In the genomic region with DNA sequence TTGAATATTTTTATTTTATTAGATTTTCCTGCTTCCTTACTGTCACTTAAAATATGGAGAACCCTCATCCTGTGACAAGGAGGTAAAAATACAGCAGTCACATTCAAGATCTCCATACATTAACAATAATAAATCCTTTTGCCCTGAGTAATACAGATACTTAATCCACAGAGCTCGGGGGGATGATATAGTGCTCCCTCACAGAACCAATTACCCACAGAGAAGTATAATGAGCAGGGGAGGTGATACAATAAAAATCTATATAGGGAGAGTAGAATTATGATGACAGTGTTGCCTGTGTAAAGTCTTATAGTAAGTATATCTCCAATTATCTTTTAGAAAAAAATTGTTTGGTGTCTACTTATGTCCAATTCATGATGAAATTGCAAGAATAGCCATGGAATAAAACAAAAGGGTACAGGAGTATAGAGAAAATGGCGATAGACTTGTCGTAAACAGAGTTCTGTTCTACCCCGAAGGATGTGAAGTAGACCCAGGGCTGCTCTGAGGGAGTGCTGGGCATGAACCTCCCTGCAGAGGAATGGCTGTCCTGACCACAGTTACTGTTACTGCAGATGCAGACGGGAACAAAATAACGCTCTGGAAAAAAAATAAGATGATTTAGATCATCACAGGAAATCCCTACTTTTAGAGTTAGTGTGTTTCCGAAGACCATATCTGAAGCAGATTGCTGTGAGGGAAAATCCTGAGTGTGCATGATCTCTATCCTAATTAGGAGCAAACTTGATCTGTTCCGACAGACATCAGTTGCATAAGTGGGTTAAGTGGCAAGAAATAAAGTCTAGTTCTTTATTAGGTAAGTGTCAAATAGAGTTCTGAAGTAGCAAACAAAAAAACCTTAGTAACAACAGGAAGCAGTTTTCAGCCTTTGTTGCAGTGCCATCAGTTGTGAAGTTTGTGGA, we compare ENCODE assay signal across 26 cellular contexts.
DNase-seq lines count a peak whose midpoint lies in the region; ATAC-seq, FAIRE-seq and TF ChIP-seq lines count a peak whose summit lies in the region.
"Had no signal": no experiment of that assay in that cellular context is flagged by ENCODE, and none has a peak within 500 bp of the region (broad histone marks: within the 10 kb centered on the region; RNA-seq: fewer than 3 reads in every experiment).

No MANE protein-coding gene starts in this region.

- DNase-seq in MCF 10A (ENCODE audit: unreplicated experiment), result no peak
- DNase-seq in breast epithelium (ENCODE audit: low spot score in 2 of 2), result no peak
- DNase-seq in keratinocyte (ENCODE audit: low read depth, low spot score), result no peak
- DNase-seq in urothelium cell line (ENCODE audit: low spot score), result no peak
- DNase-seq in kidney glomerular epithelial cell (lab: John Stamatoyannopoulos, UW), result no peak
- DNase-seq: activated CD4-positive, alpha-beta T cell treated with anti-CD3 and anti-CD28 coated beads, Interleukin-2, amount 50 U/mL, for 1 hour; activated naive CD4-positive, alpha-beta T cell treated with anti-CD3 and anti-CD28 coated beads, Interleukin-2, amount 50 U/mL, for 16 hours; body of pancreas; cortex of kidney; Karpas-422; NCI-H1105; NCI-H2171; NK-92 treated with Interleukin-12 subunit alpha and Interleukin-12 subunit beta, amount 100 ng/mL, for 24 hours; nucleus accumbens; right lobe of liver; RPMI8226; SW 1271 had no signal

- no peaks in the 10 kb centered on the region for H3K36me3 Mint-ChIP-seq in MCF 10A (ENCODE audit: insufficient read depth, unreplicated experiment)

- H3K36me3 ChIP-seq in breast epithelium (no peaks in the 10 kb centered on the region), keratinocyte (ENCODE audit: control insufficient read depth in 2 of 2, extremely low read depth in 1 of 2, insufficient read depth in 2 of 2, low read length in 2 of 2) (no peaks in the 10 kb centered on the region)
- H3K36me3 ChIP-seq: right lobe of liver had no signal

- H4K20me1 ChIP-seq in keratinocyte (ENCODE audit: control insufficient read depth, extremely low read depth, insufficient read depth, low read length), result no peaks in the 10 kb centered on the region

- no peaks in the 10 kb centered on the region for H3K9me3 Mint-ChIP-seq in MCF 10A (ENCODE audit: unreplicated experiment)
- H3K9me3 Mint-ChIP-seq: stimulated activated naive CD8-positive, alpha-beta T cell treated with anti-CD3 and anti-CD28 coated beads, Interleukin-15, Interleukin-2, amounts not matched to agents 100 ng/mL and 50 ng/mL, for 24 hours had no signal

- H3K27me3 Mint-ChIP-seq in MCF 10A (ENCODE audit: insufficient read depth, unreplicated experiment), result no peaks in the 10 kb centered on the region
- H3K27me3 Mint-ChIP-seq: stimulated activated naive CD8-positive, alpha-beta T cell treated with anti-CD3 and anti-CD28 coated beads, Interleukin-15, Interleukin-2, amounts not matched to agents 100 ng/mL and 50 ng/mL, for 24 hours had no signal

- no peak for FAIRE-seq in keratinocyte (lab: Jason Lieb, UNC)
- no peak for FAIRE-seq in urothelium cell line (lab: Jason Lieb, UNC)
- FAIRE-seq: endothelial cell of umbilical vein, frontal cortex, GM19239, TTC549 had no signal

- dilution Hi-C loops in keratinocyte (cut with MboI; ENCODE audit: extremely low pct_ligation_motif_present, low sequenced_read_pairs), result no loop called here

- H3K9me3 ChIP-seq in breast epithelium (no peaks in the 10 kb centered on the region), keratinocyte (ENCODE audit: control insufficient read depth, low read depth, low read length) (no peaks in the 10 kb centered on the region)
- H3K9me3 ChIP-seq: body of pancreas, right lobe of liver had no signal

- H3K4me2 ChIP-seq in keratinocyte (ENCODE audit: control insufficient read depth, extremely low read depth, insufficient read depth, low read depth, low read length), result no peak overlapping the region

- peaks cover 33% of the 10 kb centered on the region for H3K4me1 Mint-ChIP-seq in MCF 10A (ENCODE audit: insufficient read depth, unreplicated experiment)

- intact Hi-C loops in MCF 10A (cut with micrococcal nuclease), result no loop called here
- intact Hi-C loops in breast epithelium (cut with DNase I; ENCODE audit: low total_unique reads), result no loop called here

- no peaks in the 10 kb centered on the region for H3K79me2 ChIP-seq in keratinocyte (ENCODE audit: control insufficient read depth, insufficient read depth, low read length)

- no peaks in the 10 kb centered on the region for H3K4me1 ChIP-seq in breast epithelium
- H3K4me1 ChIP-seq in keratinocyte (ENCODE audit: control insufficient read depth, extremely low read depth, insufficient read depth, low read length), result peaks cover 26% of the 10 kb centered on the region

- H3K4me3 ChIP-seq in breast epithelium, result no peak overlapping the region
- H3K4me3 ChIP-seq in keratinocyte (ENCODE audit: control insufficient read depth in 2 of 3, extremely low read depth in 1 of 3, insufficient read depth in 2 of 3, low read depth in 1 of 3, low read length in 3 of 3), result no peak overlapping the region
- H3K4me3 ChIP-seq: body of pancreas, right lobe of liver had no signal

- no peak overlapping the region for H3K9ac ChIP-seq in keratinocyte (ENCODE audit: control insufficient read depth, extremely low read depth, insufficient read depth, low read length)

- TF ChIP-seq CTCF in MCF 10A (IDR thresholded peaks at IDR 0.05; ENCODE audit: unreplicated experiment), result no peak
- TF ChIP-seq CTCF in breast epithelium (IDR thresholded peaks at IDR 0.05), result no peak
- no peak for TF ChIP-seq CTCF in keratinocyte (optimal IDR thresholded peaks at IDR 0.05 in 1 of 3, IDR thresholded peaks at IDR 0.05 in 1 of 3, conservative IDR thresholded peaks at IDR 0.05 in 1 of 3; ENCODE audit: extremely low read depth in 1 of 3, insufficient read depth in 2 of 3, low read length in 3 of 3)

- H2AFZ ChIP-seq in keratinocyte (ENCODE audit: control insufficient read depth, low read length), result no peak overlapping the region

- POLR2A ChIA-PET in MCF 10A (lab: Yijun Ruan, JAX), result no interaction called here

- BruUV-seq in MCF 10A (replicated peaks; lab: Mats Ljungman, UMichigan), result no TSS peak

- H3K27ac ChIP-seq in breast epithelium (no peak overlapping the region), keratinocyte (ENCODE audit: control insufficient read depth, insufficient read depth, low read length) (peak overlapping the region; percentile 10)
- H3K27ac ChIP-seq: right lobe of liver had no signal

- peak overlapping the region; percentile 9 for H3K27ac Mint-ChIP-seq in MCF 10A (ENCODE audit: low read depth, unreplicated experiment)

- ATAC-seq in SK-N-SH treated with all-trans-retinoic acid at 6 μM for 48 hours, result peak; percentile 33; the same call in 2 of the 3 replicates
- ATAC-seq in HG02970 (IDR thresholded peaks at IDR 0.05; ENCODE audit: low FRiP score, unreplicated experiment), result no peak
- no peak for ATAC-seq in GM18517 (IDR thresholded peaks at IDR 0.05; ENCODE audit: unreplicated experiment)
- ATAC-seq: body of pancreas, HCT116 had no signal

- H3K4me3 Mint-ChIP-seq in MCF 10A (ENCODE audit: unreplicated experiment), result no peak overlapping the region
- H3K4me3 Mint-ChIP-seq: stimulated activated naive CD8-positive, alpha-beta T cell treated with anti-CD3 and anti-CD28 coated beads, Interleukin-15, Interleukin-2, amounts not matched to agents 100 ng/mL and 50 ng/mL, for 24 hours had no signal

- CTCF ChIA-PET in MCF 10A (lab: Yijun Ruan, JAX), result no interaction called here

- no peak for TF ChIP-seq POLR2A in breast epithelium (IDR thresholded peaks at IDR 0.05)

- no peaks in the 10 kb centered on the region for H3K9me1 ChIP-seq in keratinocyte (ENCODE audit: control insufficient read depth, extremely low read depth, insufficient read depth, low read length)

- H3K27me3 ChIP-seq in breast epithelium (no peaks in the 10 kb centered on the region), keratinocyte (ENCODE audit: control insufficient read depth, extremely low read depth, insufficient read depth, low read length) (no peaks in the 10 kb centered on the region)
- H3K27me3 ChIP-seq: body of pancreas, right lobe of liver had no signal

TF ChIP-seq in SK-N-SH treated with all-trans-retinoic acid at 6 μM for 48 hours, 23 proteins besides CTCF, POLR2A, EP300 and RAD21:
- TF ChIP-seq OSR1 (CRISPR knock-in tag; IDR thresholded peaks at IDR 0.05) (no peak), ZNF565 (CRISPR knock-in tag; conservative IDR thresholded peaks at IDR 0.05; ENCODE audit: low read depth) (no peak), PPARA (CRISPR knock-in tag; IDR thresholded peaks at IDR 0.05; ENCODE audit: borderline replicate concordance) (no peak)
